ENCODE assay signal across 13 cellular contexts in genomic region chr18:79902075-79902474, GRCh38. TPM values are rescaled to one million over a fixed set of nuclear protein-coding genes. Genes with fewer than 3 reads are reported as not detected.
A peak's percentile ranks its signal among the peaks of the same experiment; 100 is the strongest.
DNase-seq lines count a peak whose midpoint lies in the region; ATAC-seq and TF ChIP-seq lines count a peak whose summit lies in the region.
"Had no signal": no experiment of that assay in that cellular context is flagged by ENCODE, and none has a peak within 500 bp of the region (broad histone marks: within the 10 kb centered on the region; RNA-seq: fewer than 3 reads in every experiment).

No MANE protein-coding gene starts in this region.

- H3K4ac ChIP-seq in neuronal stem cell (ENCODE audit: low read length) = no peak overlapping the region

- H3K4me3 Mint-ChIP-seq in T-helper 17 cell = peak overlapping the region; percentile 33

- H3K36me3 ChIP-seq in heart left ventricle (peaks cover 0 to 20% (median 13%) of the 10 kb centered on the region in 9 donors), neuronal stem cell (replicated peaks in 1 of 2; ENCODE audit: control insufficient read depth in 2 of 2, insufficient read depth in 2 of 2, low read length in 2 of 2) (peaks cover 8 to 29% of the 10 kb centered on the region in 2 donors), mucosa of descending colon (ENCODE audit: low read depth) (peaks cover 8% of the 10 kb centered on the region)

- no peak overlapping the region for H2BK5ac ChIP-seq in neuronal stem cell (ENCODE audit: low read length)

- H3K9ac ChIP-seq in neuronal stem cell (ENCODE audit: low read depth, low read length, poor library complexity) = no peak overlapping the region

- H3K9me3 ChIP-seq in heart left ventricle (peaks cover 0 to 20% (median 2%) of the 10 kb centered on the region in 12 donors), T-helper 17 cell (ENCODE audit: control insufficient read depth, low read length, poor library complexity, severe bottlenecking) (peaks cover 3% of the 10 kb centered on the region), neuronal stem cell (replicated peaks in 1 of 2; ENCODE audit: control insufficient read depth in 2 of 2, insufficient read depth in 1 of 2, low read depth in 1 of 2, low read length in 2 of 2) (peaks cover 32 to 55% of the 10 kb centered on the region in 2 donors), mucosa of descending colon (peaks cover 36% of the 10 kb centered on the region)

- no peaks in the 10 kb centered on the region for H3K4me1 Mint-ChIP-seq in T-helper 17 cell

- no peak overlapping the region for H4K8ac ChIP-seq in neuronal stem cell (ENCODE audit: low read depth, low read length)

- H2BK120ac ChIP-seq in neuronal stem cell (ENCODE audit: low read depth, low read length) = no peak overlapping the region

- peak overlapping the region; percentile 27 for H3K27ac Mint-ChIP-seq in T-helper 17 cell

- DNase-seq in heart left ventricle = peak in 3 of 5 donors; percentile 17 to 29 (median 19)
- DNase-seq in Right ventricle myocardium superior = no peak
- no peak for DNase-seq in T-helper 17 cell
- DNase-seq in neuronal stem cell (ENCODE audit: low spot score) = no peak
- no peak for DNase-seq in mucosa of descending colon
- DNase-seq in NCI-H1436 (lab: John Stamatoyannopoulos, UW) = no peak
- DNase-seq in Ammon's horn (ENCODE audit: low spot score) = no peak
- DNase-seq: ACHN, AML-193, DMS53, GOT3, NCI-H1048, NCI-H510A treated with DMSO at 0.1 percent for 48 hours had no signal

- peaks cover 5% of the 10 kb centered on the region for H3K36me3 Mint-ChIP-seq in T-helper 17 cell (ENCODE audit: low read depth)

- H3K27ac ChIP-seq in heart left ventricle (no peak overlapping the region), neuronal stem cell (replicated peaks; ENCODE audit: low read length) (no peak overlapping the region)

- peak overlapping the region; percentile 21 for H3K14ac ChIP-seq in neuronal stem cell (ENCODE audit: low read length)

- H4K91ac ChIP-seq in neuronal stem cell (ENCODE audit: low read depth, low read length, poor library complexity) = no peak overlapping the region

- no peak overlapping the region for H2AFZ ChIP-seq in neuronal stem cell (ENCODE audit: low read length)

- H2BK12ac ChIP-seq in neuronal stem cell (ENCODE audit: low read length) = no peak overlapping the region

- H3K27me3 ChIP-seq in heart left ventricle (no peaks in the 10 kb centered on the region), neuronal stem cell (ENCODE audit: control insufficient read depth in 3 of 3, insufficient read depth in 3 of 3, low read depth in 1 of 3, low read length in 3 of 3) (no peaks in the 10 kb centered on the region)

- no peak overlapping the region for H2BK15ac ChIP-seq in neuronal stem cell (ENCODE audit: low read length)

- H3K18ac ChIP-seq in neuronal stem cell (ENCODE audit: low read length) = no peak overlapping the region

- intact Hi-C loops in heart left ventricle (cut with DNase I) = loop anchor here in 1 of 10 donors (10.0 kb wide), 1 partner anchor 83 kb away; the partner anchor contains the start of gene TXNL4A
- intact Hi-C loops in Right ventricle myocardium superior (cut with DNase I) = no loop called here
- intact Hi-C loops in mucosa of descending colon (cut with DNase I, micrococcal nuclease) = no loop called here

- 86 to 100% (median 94%) methylated on average over 2 to 8 of the region's 8 CpGs for WGBS in heart left ventricle, 4 donors
- no CpG with 5 or more reads among the region's 8 CpGs for WGBS in neuronal stem cell (ENCODE audit: extremely low coverage in 2 of 2, insufficient read length in 2 of 2, insufficient replicate concordance in 1 of 2), 2 donors

- H3K79me1 ChIP-seq in neuronal stem cell (ENCODE audit: low read depth, low read length) = peaks cover 2% of the 10 kb centered on the region

- no peak overlapping the region for H3K4me2 ChIP-seq in neuronal stem cell (ENCODE audit: insufficient read depth, low read length, poor library complexity, severe bottlenecking)

- no peak overlapping the region for H3K23ac ChIP-seq in neuronal stem cell (ENCODE audit: low read depth, low read length, poor library complexity)

- no peak for TF ChIP-seq POLR2A in heart left ventricle (IDR thresholded peaks at IDR 0.05)

- TF ChIP-seq CTCF in heart left ventricle (IDR thresholded peaks at IDR 0.05) (no peak), mucosa of descending colon (IDR thresholded peaks at IDR 0.05) (no peak)

- ATAC-seq in heart left ventricle (no peak), Right ventricle myocardium superior (ENCODE audit: poor library complexity) (no peak), T-helper 17 cell (no peak), mucosa of descending colon (no peak)

- H3K4me3 ChIP-seq in heart left ventricle (no peak overlapping the region), neuronal stem cell (ENCODE audit: low read length in 2 of 2) (no peak overlapping the region), mucosa of descending colon (no peak overlapping the region)

- H2AK5ac ChIP-seq in neuronal stem cell (ENCODE audit: low read depth, low read length) = no peak overlapping the region

- H3K27me3 Mint-ChIP-seq in T-helper 17 cell = no peaks in the 10 kb centered on the region

- H3K4me1 ChIP-seq in heart left ventricle (peaks cover 0 to 4% (median 0%) of the 10 kb centered on the region in 12 donors), neuronal stem cell (ENCODE audit: control insufficient read depth in 2 of 2, insufficient read depth in 1 of 2, low read depth in 1 of 2, low read length in 2 of 2) (no peaks in the 10 kb centered on the region), mucosa of descending colon (ENCODE audit: low read depth) (no peaks in the 10 kb centered on the region)

RNA-seq across cellular contexts. Expression of gene SLC66A2, which starts 49.4 kb away (rescaled TPM):
- total RNA-seq in heart left ventricle (10 to 100 TPM; 19.7 to 33.4 (median 26.6) TPM), Right ventricle myocardium superior (25.4 TPM), T-helper 17 cell (10 to 100 TPM; 43.6 to 56.9 TPM), mucosa of descending colon (10 to 100 TPM; 54.5 to 90.1 (median 68.6) TPM)
- 10 to 100 TPM; 20.5 to 31.2 TPM for polyA plus RNA-seq in heart left ventricle
- polyA plus RNA-seq in neuronal stem cell (2013, experiment 1 of 2) = 19.1 TPM
- 18.6 TPM for polyA plus RNA-seq in neuronal stem cell (2013, experiment 2 of 2)

Comparison
In these comparisons a context has a peak if more than half of its experiments do, and no peak if none do; other contexts are left out.
1. DNase-seq: peak in heart left ventricle (3 of 5); none in Right ventricle myocardium superior (single experiment), T-helper 17 cell (0 of 3), neuronal stem cell (single experiment), mucosa of descending colon (0 of 3), NCI-H1436 (single experiment) and Ammon's horn (single experiment).